Comparison of ENCODE assay signal across 9 cellular contexts in the genomic region with DNA sequence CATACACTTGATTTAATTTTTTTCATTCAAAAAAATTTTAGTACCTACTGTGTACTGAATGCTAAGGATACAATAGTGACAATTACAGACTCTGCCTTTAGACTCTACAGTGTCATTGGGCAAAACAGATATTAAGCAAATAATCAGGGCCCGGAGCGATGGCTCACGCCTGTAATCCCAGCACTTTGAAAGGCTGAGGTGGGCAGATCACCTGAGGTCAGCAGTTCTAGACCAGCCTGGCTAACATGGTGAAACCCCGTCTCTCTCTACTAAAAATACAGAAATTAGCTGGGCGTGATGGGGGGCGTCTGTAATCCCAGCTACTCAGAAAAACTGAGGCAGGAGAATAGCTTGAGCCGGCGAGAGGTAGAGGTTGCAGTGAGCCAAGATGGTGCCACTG. TPM values are rescaled to one million over a fixed set of nuclear protein-coding genes. Genes with fewer than 3 reads are reported as not detected.
DNase-seq lines count a peak whose midpoint lies in the region; ATAC-seq and TF ChIP-seq lines count a peak whose summit lies in the region.
"Had no signal": no experiment of that assay in that cellular context is flagged by ENCODE, and none has a peak within 500 bp of the region (broad histone marks: within the 10 kb centered on the region; RNA-seq: fewer than 3 reads in every experiment).

No MANE protein-coding gene starts in this region.

- peaks cover 26 to 29% of the 10 kb centered on the region in 2 donors for H3K4me1 Mint-ChIP-seq in natural killer cell treated with Interleukin-12 subunit alpha and Interleukin-12 subunit beta and Interleukin-15 and Interleukin-18, amount 100 ng/mL, for 72 hours (ENCODE audit: low read depth in 2 of 2)
- H3K4me1 Mint-ChIP-seq in natural killer cell, result peaks cover 20 to 27% of the 10 kb centered on the region in 2 donors
- peaks cover 66% of the 10 kb centered on the region for H3K4me1 Mint-ChIP-seq in brain

- H3K4me2 ChIP-seq in mesenchymal stem cell (ENCODE audit: low read length, poor library complexity, severe bottlenecking), result no peak overlapping the region

- no peaks in the 10 kb centered on the region for H3K36me3 Mint-ChIP-seq in natural killer cell treated with Interleukin-12 subunit alpha and Interleukin-12 subunit beta and Interleukin-15 and Interleukin-18, amount 100 ng/mL, for 72 hours
- H3K36me3 Mint-ChIP-seq in natural killer cell (no peaks in the 10 kb centered on the region), brain (peaks cover 26% of the 10 kb centered on the region)

- TF ChIP-seq CTCF in natural killer cell (IDR thresholded peaks at IDR 0.05), result no peak
- TF ChIP-seq CTCF in brain (conservative IDR thresholded peaks at IDR 0.05), result no peak
- TF ChIP-seq CTCF in vagina (IDR thresholded peaks at IDR 0.05), result no peak

- ATAC-seq in natural killer cell treated with Interleukin-12 subunit alpha and Interleukin-12 subunit beta and Interleukin-15 and Interleukin-18, amount 100 ng/mL, for 72 hours, result no peak
- no peak for ATAC-seq in natural killer cell
- no peak for ATAC-seq in GM21390 (IDR thresholded peaks at IDR 0.05; ENCODE audit: unreplicated experiment)
- ATAC-seq: CD8-positive, alpha-beta T cell had no signal

- peak overlapping the region; percentile 59 to 70 for H3K27ac Mint-ChIP-seq in natural killer cell treated with Interleukin-12 subunit alpha and Interleukin-12 subunit beta and Interleukin-15 and Interleukin-18, amount 100 ng/mL, for 72 hours
- H3K27ac Mint-ChIP-seq in natural killer cell (peak overlapping the region in 1 of 2 donors; percentile 39), brain (peak overlapping the region in 3 of 5 experiments; percentile 36 to 91 (median 66))

- TF ChIP-seq POLR2A in vagina (IDR thresholded peaks at IDR 0.05), result no peak

- H3K9me3 ChIP-seq in mesenchymal stem cell (ENCODE audit: control insufficient read depth, low read length), result no peaks in the 10 kb centered on the region
- H3K9me3 ChIP-seq in vagina, result no peaks in the 10 kb centered on the region

- H3K4me1 ChIP-seq in mesenchymal stem cell (ENCODE audit: control insufficient read depth, insufficient read depth, low read depth, low read length) (peaks cover 11% of the 10 kb centered on the region), vagina (peaks cover 31% of the 10 kb centered on the region)

- H2AFZ ChIP-seq in mesenchymal stem cell (ENCODE audit: low read depth, low read length), result no peak overlapping the region

- H2BK120ac ChIP-seq in mesenchymal stem cell (ENCODE audit: low read depth, low read length), result no peak overlapping the region

- H3K27ac ChIP-seq in mesenchymal stem cell (ENCODE audit: low read length, poor library complexity, severe bottlenecking) (no peak overlapping the region), vagina (no peak overlapping the region)

- no peak overlapping the region for H3K18ac ChIP-seq in mesenchymal stem cell (ENCODE audit: low read depth in 1 of 2, low read length in 2 of 2)

- H3K36me3 ChIP-seq in mesenchymal stem cell (ENCODE audit: control insufficient read depth in 1 of 2, insufficient read depth in 2 of 2, low read depth in 1 of 2, low read length in 2 of 2), result peaks cover 0 to 4% of the 10 kb centered on the region in 2 experiments
- no peaks in the 10 kb centered on the region for H3K36me3 ChIP-seq in vagina

- H2BK5ac ChIP-seq in mesenchymal stem cell (ENCODE audit: low read depth, low read length, poor library complexity, severe bottlenecking), result no peak overlapping the region

- peaks cover 6% of the 10 kb centered on the region for H3K79me1 ChIP-seq in mesenchymal stem cell (replicated peaks; ENCODE audit: low read length, poor library complexity, severe bottlenecking)

- no peak overlapping the region for H4K8ac ChIP-seq in mesenchymal stem cell (ENCODE audit: low read length)

- no peak overlapping the region for H3K4ac ChIP-seq in mesenchymal stem cell (ENCODE audit: low read depth in 1 of 2, low read length in 2 of 2)

- no peak overlapping the region for H2BK15ac ChIP-seq in mesenchymal stem cell (ENCODE audit: low read depth, poor library complexity, severe bottlenecking)

- peak overlapping the region; percentile 88 for H3K9ac ChIP-seq in mesenchymal stem cell (ENCODE audit: low read length)

- no peak overlapping the region for H2AK5ac ChIP-seq in mesenchymal stem cell (ENCODE audit: low read length, severe bottlenecking)

- H3K27me3 Mint-ChIP-seq in natural killer cell treated with Interleukin-12 subunit alpha and Interleukin-12 subunit beta and Interleukin-15 and Interleukin-18, amount 100 ng/mL, for 72 hours, result peaks cover 0 to 6% of the 10 kb centered on the region in 2 donors
- peaks cover 0 to 9% of the 10 kb centered on the region in 2 donors for H3K27me3 Mint-ChIP-seq in natural killer cell (ENCODE audit: low read depth in 2 of 2)
- peaks cover 3% of the 10 kb centered on the region for H3K27me3 Mint-ChIP-seq in brain

- H3K14ac ChIP-seq in mesenchymal stem cell (ENCODE audit: low read length in 2 of 2), result no peak overlapping the region

- WGBS in mesenchymal stem cell, result 87% methylated on average over 8 of the region's 8 CpGs

- peak overlapping the region in 1 of 2 experiments; percentile 92 for H3K4me3 ChIP-seq in mesenchymal stem cell (ENCODE audit: insufficient read depth in 1 of 2, low read depth in 1 of 2, low read length in 2 of 2)
- H3K4me3 ChIP-seq in vagina, result peak overlapping the region; percentile 70 to 75

- intact Hi-C loops in natural killer cell (cut with micrococcal nuclease) (no loop called here), vagina (cut with DNase I) (no loop called here)

- H4K91ac ChIP-seq in mesenchymal stem cell (ENCODE audit: low read length), result no peak overlapping the region

- H3K9me3 Mint-ChIP-seq in natural killer cell treated with Interleukin-12 subunit alpha and Interleukin-12 subunit beta and Interleukin-15 and Interleukin-18, amount 100 ng/mL, for 72 hours, result no peaks in the 10 kb centered on the region
- H3K9me3 Mint-ChIP-seq in natural killer cell (no peaks in the 10 kb centered on the region), brain (peaks cover 0 to 2% (median 0%) of the 10 kb centered on the region in 5 experiments)
- H3K9me3 Mint-ChIP-seq: CD8-positive, alpha-beta T cell had no signal

- no peak overlapping the region for H2BK12ac ChIP-seq in mesenchymal stem cell (ENCODE audit: low read length in 2 of 2)

- no peak for DNase-seq in natural killer cell treated with Interleukin-12 subunit alpha and Interleukin-12 subunit beta and Interleukin-15 and Interleukin-18, amount 100 ng/mL, for 72 hours (ENCODE audit: low spot score)
- DNase-seq in natural killer cell, result no peak
- DNase-seq in mesenchymal stem cell, result no peak
- DNase-seq in vagina (ENCODE audit: extremely low spot score in 2 of 2), result no peak
- no peak for DNase-seq in NCI-H2171 (lab: John Stamatoyannopoulos, UW)
- DNase-seq in NOMO-1 treated with DMSO at 0.1 percent for 48 hours (lab: John Stamatoyannopoulos, UW; ENCODE audit: unreplicated experiment), result no peak
- DNase-seq: CD8-positive, alpha-beta T cell had no signal

- no peak overlapping the region for H3K4me3 Mint-ChIP-seq in natural killer cell treated with Interleukin-12 subunit alpha and Interleukin-12 subunit beta and Interleukin-15 and Interleukin-18, amount 100 ng/mL, for 72 hours
- H3K4me3 Mint-ChIP-seq in natural killer cell (no peak overlapping the region), brain (peak overlapping the region; percentile 70 to 95 (median 89))

- H3K23ac ChIP-seq in mesenchymal stem cell (ENCODE audit: low read length in 2 of 2), result no peak overlapping the region

- no peaks in the 10 kb centered on the region for H3K27me3 ChIP-seq in mesenchymal stem cell (ENCODE audit: control insufficient read depth in 1 of 2, insufficient read depth in 1 of 2, low read length in 2 of 2)
- H3K27me3 ChIP-seq in vagina, result no peaks in the 10 kb centered on the region

RNA-seq across cellular contexts. Expression of a gene that starts 1.4 kb away (rescaled TPM):
- 10 to 100 TPM; 11.2 to 14.1 TPM for total RNA-seq in natural killer cell treated with Interleukin-12 subunit alpha and Interleukin-12 subunit beta and Interleukin-15 and Interleukin-18, amount 100 ng/mL, for 72 hours
- 10 to 100 TPM; 14.7 to 18.0 (median 16.2) TPM for total RNA-seq in natural killer cell
- polyA plus RNA-seq in brain (ENCODE audit: insufficient read depth, low read depth, low replicate concordance), result 12.1 TPM
- 15.2 TPM for polyA plus RNA-seq in mesenchymal stem cell (2013, experiment 1 of 2)
- polyA plus RNA-seq in mesenchymal stem cell (2013, experiment 2 of 2), result 14.4 TPM
- total RNA-seq in vagina, result 12.5 TPM

RNA-seq across cellular contexts. Expression of a gene that starts 14.7 kb away (rescaled TPM):
- 10 to 100 TPM; 36.2 to 44.5 TPM for total RNA-seq in natural killer cell treated with Interleukin-12 subunit alpha and Interleukin-12 subunit beta and Interleukin-15 and Interleukin-18, amount 100 ng/mL, for 72 hours
- total RNA-seq in natural killer cell, result 10 to 100 TPM; 71.5 to 85.7 (median 84.0) TPM
- polyA plus RNA-seq in brain (ENCODE audit: insufficient read depth, low read depth, low replicate concordance), result 1.6 TPM
- 2.3 TPM for polyA plus RNA-seq in mesenchymal stem cell (2013, experiment 1 of 2)
- polyA plus RNA-seq in mesenchymal stem cell (2013, experiment 2 of 2), result 2.2 TPM
- total RNA-seq in vagina, result 38.5 TPM

Comparison
In these comparisons a context has a peak if more than half of its experiments do, and no peak if none do; other contexts are left out.
1. H3K4me3 Mint-ChIP-seq: peak in brain (5 of 5); none in natural killer cell treated with Interleukin-12 subunit alpha and Interleukin-12 subunit beta and Interleukin-15 and Interleukin-18, amount 100 ng/mL, for 72 hours (single experiment) and natural killer cell (single experiment).